ENCODE assay signal across 10 cellular contexts in the genomic region with DNA sequence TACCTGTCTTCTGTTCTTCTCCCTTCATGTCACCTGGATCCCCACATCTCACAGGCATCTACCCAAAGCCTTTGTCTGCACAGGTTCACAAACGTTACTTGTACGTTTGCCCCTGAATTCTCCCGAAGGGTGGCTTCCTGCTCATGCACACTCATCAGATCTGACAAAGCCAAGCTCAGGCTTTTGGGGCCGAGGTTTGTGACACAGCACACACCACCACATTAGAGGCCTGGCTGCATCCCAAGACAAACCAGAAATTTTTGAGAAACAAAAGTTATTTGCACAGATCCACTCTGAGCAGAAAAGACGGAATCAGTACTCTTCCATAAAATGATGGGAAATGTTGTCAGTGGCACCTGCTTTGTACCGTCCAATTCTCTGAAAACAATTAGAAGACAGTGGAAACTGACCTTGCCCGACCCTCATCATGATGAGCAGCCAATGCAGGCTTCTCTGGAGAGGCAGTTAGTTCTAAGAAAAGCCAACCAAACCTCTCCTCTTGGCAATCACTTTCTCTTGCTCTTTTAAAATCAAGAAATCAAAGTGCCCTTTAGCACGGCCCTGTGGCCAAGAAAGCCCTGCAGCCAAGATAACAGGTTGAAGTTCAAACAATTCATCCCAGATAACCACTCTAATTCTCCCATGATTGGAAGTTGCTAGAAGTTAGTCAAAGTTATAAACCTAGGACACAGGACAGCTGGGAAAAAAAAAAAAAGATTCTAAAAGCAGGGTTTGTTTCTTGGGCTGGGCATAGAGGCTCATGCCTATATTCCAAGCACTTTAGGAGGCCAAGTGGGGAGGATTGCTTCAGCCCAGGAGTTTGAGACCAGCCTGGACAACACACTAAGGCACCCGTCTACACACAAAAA. TPM values are rescaled to one million over a fixed set of nuclear protein-coding genes. Genes with fewer than 3 reads are reported as not detected.
A peak's percentile ranks its signal among the peaks of the same experiment; 100 is the strongest.
DNase-seq lines count a peak whose midpoint lies in the region; ATAC-seq lines count a peak whose summit lies in the region.
"Had no signal": no experiment of that assay in that cellular context is flagged by ENCODE, and none has a peak within 500 bp of the region (broad histone marks: within the 10 kb centered on the region; RNA-seq: fewer than 3 reads in every experiment).

No MANE protein-coding gene starts in this region.

- peaks cover 31 to 43% (median 40%) of the 10 kb centered on the region in 3 donors for H3K4me1 Mint-ChIP-seq in CD8-positive, alpha-beta memory T cell

- peak in 1 of 5 donors; percentile 35 for DNase-seq in CD8-positive, alpha-beta memory T cell
- DNase-seq in activated CD4-positive, alpha-beta T cell treated with anti-CD3 and anti-CD28 coated beads, Interleukin-2, amount 50 U/mL, for 4 hours, result peak; percentile 26 to 37
- DNase-seq in fibroblast of gingiva (ENCODE audit: low read depth), result peak; percentile 45
- DNase-seq in sciatic nerve (ENCODE audit: low spot score), result no peak
- DNase-seq in NCI-H524 treated with DMSO at 0.1 percent for 48 hours (lab: John Stamatoyannopoulos, UW), result no peak
- DNase-seq in midbrain (lab: John Stamatoyannopoulos, UW), result no peak
- DNase-seq: kidney, NCI-H446 treated with DMSO at 0.1 percent for 48 hours had no signal

- H3K36me3 ChIP-seq in CD8-positive, alpha-beta memory T cell (ENCODE audit: insufficient read depth, low read length), result no peaks in the 10 kb centered on the region

- H3K4me3 ChIP-seq in CD8-positive, alpha-beta memory T cell (ENCODE audit: low read length), result no peak overlapping the region

- CTCF ChIA-PET in CD8-positive, alpha-beta memory T cell (lab: Charles Lee), result interaction anchor here (0.7 to 1.8 kb wide), 2 partner anchors 9 to 13 kb away, joined by 3 to 4 read pairs; no protein-coding TSS in a partner anchor

- intact Hi-C loops in sciatic nerve (cut with DNase I), result no loop called here

- H3K4me1 ChIP-seq in CD8-positive, alpha-beta memory T cell (ENCODE audit: insufficient read depth, low read length), result peaks cover 27% of the 10 kb centered on the region

- H3K36me3 Mint-ChIP-seq in CD8-positive, alpha-beta memory T cell, result peaks cover 0 to 5% (median 0%) of the 10 kb centered on the region in 3 donors

- no peaks in the 10 kb centered on the region for H3K9me3 Mint-ChIP-seq in CD8-positive, alpha-beta memory T cell

- peak overlapping the region in 6 of 7 donors; percentile 15 to 78 (median 49) for H3K4me3 Mint-ChIP-seq in CD8-positive, alpha-beta memory T cell

- H3K9me3 ChIP-seq in CD8-positive, alpha-beta memory T cell (ENCODE audit: low read length), result no peaks in the 10 kb centered on the region

- H3K27me3 Mint-ChIP-seq in CD8-positive, alpha-beta memory T cell, result peaks cover 5 to 14% of the 10 kb centered on the region in 2 donors

- peak; percentile 77 for ATAC-seq in sciatic nerve
- no peak for ATAC-seq in HG03442 (IDR thresholded peaks at IDR 0.05; ENCODE audit: unreplicated experiment)
- ATAC-seq in GM21723 (IDR thresholded peaks at IDR 0.05; ENCODE audit: unreplicated experiment), result no peak

- no peaks in the 10 kb centered on the region for H3K27me3 ChIP-seq in CD8-positive, alpha-beta memory T cell (ENCODE audit: insufficient read depth, low read length, poor library complexity, severe bottlenecking)

- H3K27ac ChIP-seq in CD8-positive, alpha-beta memory T cell (ENCODE audit: low read depth, low read length), result no peak overlapping the region

- POLR2A ChIA-PET in CD8-positive, alpha-beta memory T cell (lab: Charles Lee), result no interaction called here

- H3K27ac Mint-ChIP-seq in CD8-positive, alpha-beta memory T cell, result peak overlapping the region in 7 of 8 donors; percentile 45 to 90 (median 76)

RNA-seq across cellular contexts. Expression of gene SVIL, which starts 13.6 kb away (rescaled TPM):
- total RNA-seq in CD8-positive, alpha-beta memory T cell, result 1 to 10 TPM; 4.2 to 5.9 TPM
- 9.2 TPM for polyA plus RNA-seq in CD8-positive, alpha-beta memory T cell
- 34.5 TPM for total RNA-seq in sciatic nerve

Comparison
In these comparisons a context has a peak if more than half of its experiments do, and no peak if none do; other contexts are left out.
1. DNase-seq: peak in activated CD4-positive, alpha-beta T cell treated with anti-CD3 and anti-CD28 coated beads, Interleukin-2, amount 50 U/mL, for 4 hours (2 of 2) and fibroblast of gingiva (single experiment); none in sciatic nerve (single experiment), NCI-H524 treated with DMSO at 0.1 percent for 48 hours (single experiment) and midbrain (single experiment).